15 cellular contexts compared by ENCODE assay signal in the genomic region with DNA sequence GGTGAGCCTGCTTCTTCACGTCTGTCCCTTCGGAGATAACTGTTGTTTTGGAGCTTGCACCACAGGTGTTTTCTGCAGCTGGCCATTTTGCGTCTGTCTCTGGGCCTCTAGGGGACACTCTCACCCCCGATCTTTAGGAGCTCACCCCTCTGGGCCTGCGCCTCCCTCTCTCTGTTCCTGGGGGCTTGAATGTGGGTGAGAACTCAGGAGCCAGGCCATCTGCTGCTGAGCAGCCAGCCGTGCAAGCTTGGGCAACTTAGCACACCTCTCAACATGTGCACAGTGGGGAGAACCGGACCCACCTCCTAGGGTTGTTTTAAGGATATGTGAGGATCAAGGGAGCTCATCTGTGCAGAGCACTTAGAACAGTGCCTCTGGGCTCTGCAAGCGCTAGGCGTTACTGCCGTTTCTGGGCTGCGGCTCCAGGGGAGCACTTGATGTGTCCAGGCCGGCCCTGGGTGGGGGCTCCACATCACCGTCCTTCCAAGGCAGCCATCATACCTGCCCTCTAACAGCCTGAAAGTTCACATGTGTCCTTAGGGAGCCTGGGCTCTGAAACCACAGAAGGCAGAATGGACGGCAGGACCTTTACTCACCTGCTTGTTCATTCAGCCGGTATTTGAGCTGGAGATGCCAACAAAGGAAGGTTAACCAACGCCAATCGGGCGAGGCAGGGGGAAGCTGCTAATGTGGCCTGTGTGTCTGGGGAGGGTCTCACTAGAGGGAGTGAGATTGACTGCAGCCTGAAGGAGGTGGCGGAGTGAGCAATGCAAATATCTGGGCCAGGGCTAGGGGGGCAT.
DNase-seq lines count a peak whose midpoint lies in the region; ATAC-seq and TF ChIP-seq lines count a peak whose summit lies in the region.
"Had no signal": no experiment of that assay in that cellular context is flagged by ENCODE, and none has a peak within 500 bp of the region (broad histone marks: within the 10 kb centered on the region; RNA-seq: fewer than 3 reads in every experiment).

No MANE protein-coding gene starts in this region.

- H3K14ac ChIP-seq in H9 (ENCODE audit: insufficient read depth, low read length): no peak overlapping the region

- no peak overlapping the region for H3K4me2 ChIP-seq in H9 (ENCODE audit: insufficient read depth, insufficient read length, low read length)
- H3K4me2 ChIP-seq: KMS-11 had no signal

- H3K9me3 ChIP-seq in H9 (ENCODE audit: control insufficient read depth, low read depth, low read length): no peaks in the 10 kb centered on the region
- no peaks in the 10 kb centered on the region for H3K9me3 ChIP-seq in tibial artery

- H3K27me3 Mint-ChIP-seq in H9 (ENCODE audit: low read depth) (no peaks in the 10 kb centered on the region), brain (peaks cover 7% of the 10 kb centered on the region), nephron (ENCODE audit: low read depth) (no peaks in the 10 kb centered on the region)
- peaks cover 0 to 4% (median 1%) of the 10 kb centered on the region in 5 donors for H3K27me3 Mint-ChIP-seq in naive thymus-derived CD8-positive, alpha-beta T cell
- H3K27me3 Mint-ChIP-seq: activated naive CD4-positive, alpha-beta T cell treated with anti-CD3 and anti-CD28 coated beads, Interleukin-2, amount 10 ng/mL, durations not matched to agents 7 days and 5 days had no signal

- no peaks in the 10 kb centered on the region for H3K79me2 ChIP-seq in H9 (ENCODE audit: insufficient read depth, low read length)

- no peak overlapping the region for H2AK5ac ChIP-seq in H9 (ENCODE audit: insufficient read length, low read length)

- no peaks in the 10 kb centered on the region for H3K79me1 ChIP-seq in H9 (ENCODE audit: insufficient read depth, low read depth, low read length, poor library complexity, severe bottlenecking)

- no peak overlapping the region for H3K9ac ChIP-seq in H9 (ENCODE audit: extremely low read depth, insufficient read length, low read length)
- H3K9ac ChIP-seq: KMS-11 had no signal

- H3K4me1 Mint-ChIP-seq in H9: peaks cover 0 to 21% of the 10 kb centered on the region in 2 experiments; a peak in 2 of 4 replicates
- H3K4me1 Mint-ChIP-seq in brain: peaks cover 17% of the 10 kb centered on the region
- H3K4me1 Mint-ChIP-seq in nephron: peaks cover 17% of the 10 kb centered on the region
- H3K4me1 Mint-ChIP-seq in naive thymus-derived CD8-positive, alpha-beta T cell: no peaks in the 10 kb centered on the region
- H3K4me1 Mint-ChIP-seq: activated naive CD4-positive, alpha-beta T cell treated with anti-CD3 and anti-CD28 coated beads, Interleukin-2, amount 10 ng/mL, durations not matched to agents 7 days and 5 days; naive B cell had no signal

- no peak overlapping the region for H4K91ac ChIP-seq in H9 (ENCODE audit: insufficient read length, low read depth, low read length)

- intact Hi-C loops in tibial artery (cut with DNase I; ENCODE audit: low total_unique reads): no loop called here

- H2BK120ac ChIP-seq in H9 (ENCODE audit: low read depth, low read length, poor library complexity, severe bottlenecking): no peak overlapping the region

- no peak overlapping the region for H4K8ac ChIP-seq in H9 (replicated peaks; ENCODE audit: insufficient read length, low read depth, low read length)

- no peak for ATAC-seq in naive thymus-derived CD8-positive, alpha-beta T cell

- peaks cover 2 to 29% (median 5%) of the 10 kb centered on the region in 3 donors for H3K36me3 ChIP-seq in tibial artery

- no peak overlapping the region for H2AFZ ChIP-seq in H9 (ENCODE audit: low read length)

- no peak overlapping the region for H3K23ac ChIP-seq in H9 (ENCODE audit: insufficient read length, low read depth, low read length)

- H3K27ac Mint-ChIP-seq in H9 (no peak overlapping the region; a peak in 1 of 7 replicates), brain (peak overlapping the region; percentile 34 to 74 (median 54)), nephron (peak overlapping the region; percentile 22 to 85 (median 57))
- peak overlapping the region in 3 of 10 donors; percentile 36 to 59 (median 50) for H3K27ac Mint-ChIP-seq in naive thymus-derived CD8-positive, alpha-beta T cell
- H3K27ac Mint-ChIP-seq: activated naive CD4-positive, alpha-beta T cell treated with anti-CD3 and anti-CD28 coated beads, Interleukin-2, amount 10 ng/mL, durations not matched to agents 7 days and 5 days had no signal

- H3K27ac ChIP-seq in H9 (ENCODE audit: insufficient read length, low read depth, low read length): no peak overlapping the region
- H3K27ac ChIP-seq in tibial artery: no peak overlapping the region
- H3K27ac ChIP-seq: dorsolateral prefrontal cortex, HL-60, KMS-11 had no signal

- no peak overlapping the region for H2BK20ac ChIP-seq in H9 (ENCODE audit: low read depth, low read length, poor library complexity, severe bottlenecking)

- H3K56ac ChIP-seq in H9 (ENCODE audit: insufficient read length, low read depth, low read length): no peak overlapping the region

- no peak overlapping the region for H2BK15ac ChIP-seq in H9 (ENCODE audit: low read depth, low read length)

- H3K9me3 Mint-ChIP-seq in H9: no peaks in the 10 kb centered on the region
- no peaks in the 10 kb centered on the region for H3K9me3 Mint-ChIP-seq in brain
- H3K9me3 Mint-ChIP-seq in nephron: no peaks in the 10 kb centered on the region
- H3K9me3 Mint-ChIP-seq in naive thymus-derived CD8-positive, alpha-beta T cell: peaks cover 0 to 1% (median 0%) of the 10 kb centered on the region in 9 donors
- H3K9me3 Mint-ChIP-seq: activated naive CD4-positive, alpha-beta T cell treated with anti-CD3 and anti-CD28 coated beads, Interleukin-2, amount 10 ng/mL, durations not matched to agents 7 days and 5 days had no signal

- DNase-seq in H9: peak; percentile 36
- DNase-seq in NCI-H2171 treated with DMSO at 0.1 percent for 48 hours (lab: John Stamatoyannopoulos, UW): peak; percentile 99
- no peak for DNase-seq in tibial artery
- no peak for DNase-seq in glomerular visceral epithelial cell (ENCODE audit: extremely low spot score)
- DNase-seq in naive thymus-derived CD8-positive, alpha-beta T cell: no peak
- DNase-seq in iPS-NIHi11 (ENCODE audit: low spot score): no peak
- DNase-seq: activated CD4-positive, alpha-beta T cell treated with anti-CD3 and anti-CD28 coated beads for 1 hour; activated naive CD4-positive, alpha-beta T cell treated with anti-CD3 and anti-CD28 coated beads, Interleukin-2, amount 10 ng/mL, durations not matched to agents 7 days and 5 days; dorsolateral prefrontal cortex; naive B cell; NCI-H187 had no signal

- H3K36me3 Mint-ChIP-seq in H9 (ENCODE audit: insufficient read depth in 1 of 3, low read depth in 3 of 3): peaks cover 0 to 1% (median 0%) of the 10 kb centered on the region in 3 experiments; a peak in 2 of 7 replicates
- H3K36me3 Mint-ChIP-seq in brain: no peaks in the 10 kb centered on the region
- peaks cover 9% of the 10 kb centered on the region for H3K36me3 Mint-ChIP-seq in nephron (ENCODE audit: low read depth)
- H3K36me3 Mint-ChIP-seq in naive thymus-derived CD8-positive, alpha-beta T cell: no peaks in the 10 kb centered on the region
- H3K36me3 Mint-ChIP-seq: activated naive CD4-positive, alpha-beta T cell treated with anti-CD3 and anti-CD28 coated beads, Interleukin-2, amount 10 ng/mL, durations not matched to agents 7 days and 5 days; naive B cell had no signal

- peaks cover 2% of the 10 kb centered on the region for H4K20me1 ChIP-seq in H9 (ENCODE audit: control insufficient read depth, insufficient read depth, insufficient read length)

- H3T11ph ChIP-seq in H9 (ENCODE audit: low read length): no peak overlapping the region

- no peak overlapping the region for H3K4me3 ChIP-seq in tibial artery
- H3K4me3 ChIP-seq: dorsolateral prefrontal cortex had no signal

- TF ChIP-seq CTCF in H9 (conservative IDR thresholded peaks at IDR 0.05) (no peak), brain (conservative IDR thresholded peaks at IDR 0.05) (no peak), nephron (IDR thresholded peaks at IDR 0.05; ENCODE audit: unreplicated experiment in 3 of 3) (no peak), tibial artery (IDR thresholded peaks at IDR 0.05) (no peak)

- WGBS in H9 (ENCODE audit: extremely low coverage, insufficient read length, low lambda C conversion rate): no CpG with 5 or more reads among the region's 19 CpGs

- no peak overlapping the region for H2BK12ac ChIP-seq in H9 (ENCODE audit: insufficient read length, low read depth, low read length)

- H3K27me3 ChIP-seq in H9 (ENCODE audit: insufficient read depth, low read length) (no peaks in the 10 kb centered on the region), tibial artery (peaks cover 0 to 2% of the 10 kb centered on the region in 2 donors)
- H3K27me3 ChIP-seq: dorsolateral prefrontal cortex had no signal

- no peaks in the 10 kb centered on the region for H3K23me2 ChIP-seq in H9 (ENCODE audit: insufficient read length, low read depth, low read length, poor library complexity, severe bottlenecking)

- H2BK5ac ChIP-seq in H9 (ENCODE audit: insufficient read length, low read length): no peak overlapping the region

- no peak overlapping the region for H3K4ac ChIP-seq in H9 (ENCODE audit: low read depth, low read length)

- H4K5ac ChIP-seq in H9 (ENCODE audit: insufficient read length, low read depth, low read length): no peak overlapping the region

- no peak overlapping the region; a peak in 1 of 5 replicates for H3K4me3 Mint-ChIP-seq in H9
- H3K4me3 Mint-ChIP-seq in brain: peak overlapping the region in 1 of 5 experiments; percentile 20
- no peak overlapping the region for H3K4me3 Mint-ChIP-seq in nephron
- H3K4me3 Mint-ChIP-seq in naive thymus-derived CD8-positive, alpha-beta T cell: no peak overlapping the region
- H3K4me3 Mint-ChIP-seq: activated naive CD4-positive, alpha-beta T cell treated with anti-CD3 and anti-CD28 coated beads, Interleukin-2, amount 10 ng/mL, durations not matched to agents 7 days and 5 days had no signal

- POLR2A ChIA-PET in naive thymus-derived CD8-positive, alpha-beta T cell (lab: Charles Lee): no interaction called here

- H3K4me1 ChIP-seq in H9 (ENCODE audit: insufficient read depth, low read length) (no peaks in the 10 kb centered on the region), tibial artery (peaks cover 0 to 10% (median 9%) of the 10 kb centered on the region in 4 donors)

- no peak overlapping the region for H3K18ac ChIP-seq in H9 (ENCODE audit: insufficient read length, low read depth, low read length)

Comparison
In these comparisons a context has a peak if more than half of its experiments do, and no peak if none do; other contexts are left out.
1. DNase-seq: peak in H9 (single experiment) and NCI-H2171 treated with DMSO at 0.1 percent for 48 hours (single experiment); none in tibial artery (0 of 2), glomerular visceral epithelial cell (single experiment), naive thymus-derived CD8-positive, alpha-beta T cell (0 of 10) and iPS-NIHi11 (single experiment).
2. H3K27ac Mint-ChIP-seq: peak in brain (5 of 5) and nephron (3 of 3); none in H9 (0 of 3).